In the genomic region with DNA sequence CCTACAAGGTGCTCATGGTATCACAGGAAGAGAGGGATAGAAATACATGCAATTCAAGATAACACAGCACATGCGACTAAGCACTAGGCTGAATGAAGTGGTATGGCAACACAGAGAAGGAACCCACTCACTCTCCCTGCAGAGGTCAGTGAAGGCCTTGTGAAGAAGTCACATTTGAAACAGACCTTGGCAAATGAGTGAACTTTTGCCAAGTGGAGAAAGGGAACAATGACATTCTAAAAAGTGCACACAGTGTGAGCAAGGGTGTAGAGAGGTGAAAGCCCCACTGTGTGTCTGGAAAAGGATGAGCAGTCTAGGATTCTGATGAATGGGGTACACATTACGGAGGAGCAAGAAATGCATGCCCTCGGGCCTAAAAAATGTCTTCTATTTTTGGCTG, we compare ENCODE assay signal across 8 cellular contexts. TPM values are rescaled to one million over a fixed set of nuclear protein-coding genes. Genes with fewer than 3 reads are reported as not detected.
DNase-seq lines count a peak whose midpoint lies in the region; ATAC-seq and TF ChIP-seq lines count a peak whose summit lies in the region.

No MANE protein-coding gene starts in this region.

- H3K9me3 ChIP-seq in left lung (no peaks in the 10 kb centered on the region), tibial nerve (no peaks in the 10 kb centered on the region)

- intact Hi-C loops in left lung (cut with DNase I), result no loop called here

- peak in 1 of 2 donors; percentile 16 for TF ChIP-seq EP300 in tibial nerve (IDR thresholded peaks at IDR 0.05)

- H3K27me3 ChIP-seq in left lung, result no peaks in the 10 kb centered on the region
- no peaks in the 10 kb centered on the region for H3K27me3 ChIP-seq in tibial nerve

- ATAC-seq in HG03354 (IDR thresholded peaks at IDR 0.05; ENCODE audit: poor library complexity, severe bottlenecking, unreplicated experiment) (peak; percentile 56), left lung (peak; percentile 60), GM19035 (IDR thresholded peaks at IDR 0.05; ENCODE audit: unreplicated experiment) (no peak)

- peak overlapping the region; percentile 99 for H3K27ac Mint-ChIP-seq in activated naive CD8-positive, alpha-beta T cell

- H3K4me3 ChIP-seq in GM12875 (ENCODE audit: low read depth, low read length) (no peak overlapping the region), left lung (no peak overlapping the region), tibial nerve (peak overlapping the region in 2 of 4 donors; percentile 1 to 33)

- H3K36me3 Mint-ChIP-seq in activated naive CD8-positive, alpha-beta T cell, result peaks cover 14% of the 10 kb centered on the region

- H3K4me3 Mint-ChIP-seq in activated naive CD8-positive, alpha-beta T cell, result peak overlapping the region; percentile 79

- H3K27ac ChIP-seq in left lung (peak overlapping the region; percentile 92 to 94), tibial nerve (peak overlapping the region; percentile 80 to 92 (median 86))

- TF ChIP-seq CTCF in GM12875 (IDR thresholded peaks at IDR 0.05; ENCODE audit: borderline replicate concordance, insufficient read depth, low read depth, low read length), result peak; percentile 26; the same call in 1 of the 2 replicates
- no peak for TF ChIP-seq CTCF in left lung (IDR thresholded peaks at IDR 0.05)
- TF ChIP-seq CTCF in tibial nerve (IDR thresholded peaks at IDR 0.05), result peak in 2 of 5 experiments; percentile 24 to 29

- H3K4me1 ChIP-seq in left lung (peaks cover 25 to 96% of the 10 kb centered on the region in 2 donors), tibial nerve (peaks cover 3 to 100% (median 64%) of the 10 kb centered on the region in 4 donors)

- WGBS in tibial nerve, 2 donors, result 27 to 30% methylated on average over 3 of the region's 3 CpGs

- H3K4me1 Mint-ChIP-seq in activated naive CD8-positive, alpha-beta T cell (ENCODE audit: low read depth), result peaks cover 88% of the 10 kb centered on the region

- no peaks in the 10 kb centered on the region for H3K27me3 Mint-ChIP-seq in activated naive CD8-positive, alpha-beta T cell

- DNase-seq in left lung (no peak), tibial nerve (ENCODE audit: low spot score in 2 of 2) (no peak), hepatic stellate cell (ENCODE audit: low spot score) (no peak), DMS114 treated with DMSO at 0.1 percent for 48 hours (lab: John Stamatoyannopoulos, UW; ENCODE audit: unreplicated experiment) (no peak)

- H3K9me3 Mint-ChIP-seq in activated naive CD8-positive, alpha-beta T cell (ENCODE audit: low read depth), result no peaks in the 10 kb centered on the region

- TF ChIP-seq POLR2A in tibial nerve (IDR thresholded peaks at IDR 0.05), result no peak

- H3K36me3 ChIP-seq in left lung, result peaks cover 0 to 4% of the 10 kb centered on the region in 2 donors
- H3K36me3 ChIP-seq in tibial nerve, result no peaks in the 10 kb centered on the region

RNA-seq across cellular contexts. Expression of a gene that starts 23.3 kb away (rescaled TPM):
- total RNA-seq in left lung (10 to 100 TPM; 31.0 to 41.8 TPM), tibial nerve (10 to 100 TPM; 25.8 to 55.3 (median 37.1) TPM)
